8 cellular contexts compared by ENCODE assay signal in the genomic region with DNA sequence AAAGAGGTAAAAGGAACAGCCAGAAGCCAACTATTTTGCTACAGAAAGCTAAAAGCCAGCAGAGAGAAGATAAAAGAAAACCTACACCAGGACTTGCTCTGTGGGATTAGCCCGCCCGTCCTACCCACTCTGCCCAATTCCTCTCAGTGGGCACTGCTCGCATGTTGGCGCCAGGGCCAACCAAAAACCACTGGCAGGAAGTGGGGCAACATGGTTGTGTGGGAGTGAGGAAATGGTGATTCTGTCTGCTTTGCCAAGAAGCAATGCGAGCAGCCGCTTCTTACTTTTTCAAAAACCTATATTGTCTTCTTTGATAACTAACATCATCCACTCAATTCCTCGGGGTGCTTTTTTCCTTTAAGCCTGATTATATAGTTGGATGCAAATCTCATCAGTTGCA. TPM values are rescaled to one million over a fixed set of nuclear protein-coding genes. Genes with fewer than 3 reads are reported as not detected.
DNase-seq lines count a peak whose midpoint lies in the region; ATAC-seq and TF ChIP-seq lines count a peak whose summit lies in the region.

No MANE protein-coding gene starts in this region.

- TF ChIP-seq CTCF in left ventricle myocardium inferior (IDR thresholded peaks at IDR 0.05; ENCODE audit: borderline replicate concordance) (no peak), upper lobe of right lung (IDR thresholded peaks at IDR 0.05) (no peak)

- no peaks in the 10 kb centered on the region for H3K27me3 ChIP-seq in left ventricle myocardium inferior (ENCODE audit: low read depth)
- no peaks in the 10 kb centered on the region for H3K27me3 ChIP-seq in upper lobe of right lung

- ATAC-seq in left cardiac atrium (peak; percentile 38 to 73), memory B cell (ENCODE audit: low read depth) (no peak), upper lobe of right lung (peak; percentile 79), GM21515 (IDR thresholded peaks at IDR 0.05; ENCODE audit: unreplicated experiment) (no peak)

- no peak overlapping the region for H3K27ac ChIP-seq in left ventricle myocardium inferior (replicated peaks)
- no peak overlapping the region for H3K27ac ChIP-seq in upper lobe of right lung

- no peaks in the 10 kb centered on the region for H3K27me3 Mint-ChIP-seq in memory B cell

- H3K9me3 ChIP-seq in left ventricle myocardium inferior (replicated peaks) (no peaks in the 10 kb centered on the region), upper lobe of right lung (no peaks in the 10 kb centered on the region)

- intact Hi-C loops in left cardiac atrium (cut with DNase I), result loop anchor here in 1 of 2 donors (10.0 kb wide), 1 partner anchor 63 kb away; no protein-coding TSS in a partner anchor
- intact Hi-C loops in left ventricle myocardium inferior (cut with micrococcal nuclease), result no loop called here
- intact Hi-C loops in upper lobe of right lung (cut with DNase I), result no loop called here

- H3K36me3 ChIP-seq in left ventricle myocardium inferior (peaks cover 53% of the 10 kb centered on the region), upper lobe of right lung (peaks cover 26% of the 10 kb centered on the region)

- H3K4me3 ChIP-seq in left ventricle myocardium inferior (no peak overlapping the region), upper lobe of right lung (no peak overlapping the region)

- H3K36me3 Mint-ChIP-seq in memory B cell, result peaks cover 23% of the 10 kb centered on the region

- DNase-seq in left cardiac atrium, result no peak
- no peak for DNase-seq in left ventricle myocardium inferior
- peak; percentile 55 for DNase-seq in activated CD8-positive, alpha-beta memory T cell treated with anti-CD3 and anti-CD28 coated beads, Interleukin-2, amount 50 U/mL, for 4 hours
- DNase-seq in memory B cell (ENCODE audit: low spot score in 2 of 2), result no peak
- no peak for DNase-seq in upper lobe of right lung
- DNase-seq in NCI-H1048 (lab: John Stamatoyannopoulos, UW), result no peak
- no peak for DNase-seq in NCI-H2107 treated with DMSO at 0.1 percent for 48 hours (lab: John Stamatoyannopoulos, UW; ENCODE audit: unreplicated experiment)

- peak overlapping the region; percentile 4 for H3K4me3 Mint-ChIP-seq in memory B cell

- H3K9me3 Mint-ChIP-seq in memory B cell, result no peaks in the 10 kb centered on the region

- H3K4me1 ChIP-seq in left ventricle myocardium inferior (peaks cover 17% of the 10 kb centered on the region), upper lobe of right lung (peaks cover 19% of the 10 kb centered on the region)

- H3K4me1 Mint-ChIP-seq in memory B cell, result peaks cover 45% of the 10 kb centered on the region

- no peak overlapping the region for H3K27ac Mint-ChIP-seq in memory B cell

RNA-seq across cellular contexts. Expression of gene APOA1, which starts 14.2 kb away (rescaled TPM):
- total RNA-seq in left cardiac atrium (1 to 10 TPM in 1 of 2 donors, under 1 TPM in 1; 0.99 to 1.2 TPM), left ventricle myocardium inferior (62.6 TPM), upper lobe of right lung (5.4 TPM)

RNA-seq across cellular contexts. Expression of gene APOC3, which starts 21.9 kb away (rescaled TPM):
- total RNA-seq in left cardiac atrium (not detected), left ventricle myocardium inferior (not detected), upper lobe of right lung (not detected)

RNA-seq across cellular contexts. Expression of gene APOA4, which starts 28.5 kb away (rescaled TPM):
- total RNA-seq in left cardiac atrium, result not detected
- total RNA-seq in left ventricle myocardium inferior, result not detected
- not detected for total RNA-seq in upper lobe of right lung

RNA-seq across cellular contexts. Expression of gene APOA5, which starts 60.0 kb away (rescaled TPM):
- total RNA-seq in left cardiac atrium (not detected), left ventricle myocardium inferior (not detected), upper lobe of right lung (not detected)

Comparison
In these comparisons a context has a peak if more than half of its experiments do, and no peak if none do; other contexts are left out.
1. ATAC-seq: peak in left cardiac atrium (2 of 2) and upper lobe of right lung (single experiment); none in memory B cell (single experiment) and GM21515 (single experiment).